19 cellular contexts compared by ENCODE assay signal in the genomic region with DNA sequence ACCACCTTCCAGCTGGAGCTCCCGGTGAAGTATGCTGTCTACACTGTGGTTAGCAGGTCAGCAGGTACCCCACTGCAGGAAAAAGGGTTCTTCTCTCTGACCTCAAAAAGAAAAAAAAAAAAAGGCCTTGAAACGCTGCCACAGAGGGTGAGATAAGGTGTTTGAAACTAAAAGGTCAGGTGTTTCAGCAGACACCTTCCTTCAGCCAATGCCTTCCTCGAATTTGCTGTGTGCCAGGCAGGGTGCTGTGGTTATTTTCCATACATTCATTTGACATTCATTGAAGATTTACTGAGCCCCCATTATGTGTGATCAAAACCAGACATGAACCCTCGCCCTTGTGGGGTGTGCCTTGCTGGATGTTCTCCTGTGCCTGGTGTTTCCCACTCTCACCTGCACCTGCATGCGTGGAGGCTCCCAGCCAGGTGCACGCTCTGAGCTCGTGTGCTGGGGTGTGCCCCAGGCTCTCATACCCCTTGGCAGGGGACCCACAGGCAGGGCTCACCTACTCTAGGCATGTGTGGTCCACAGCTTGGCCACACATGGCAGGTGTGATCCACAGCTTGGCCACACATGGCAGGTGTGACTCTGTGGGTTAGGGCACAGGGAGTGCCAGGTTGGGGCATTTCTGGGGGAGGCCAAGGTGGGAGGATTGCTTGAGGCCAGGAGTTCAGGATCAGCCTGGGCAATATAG. TPM values are rescaled to one million over a fixed set of nuclear protein-coding genes. Genes with fewer than 3 reads are reported as not detected.
"Had no signal": no experiment of that assay in that cellular context is flagged by ENCODE, and none has a peak within 500 bp of the region (broad histone marks: within the 10 kb centered on the region; RNA-seq: fewer than 3 reads in every experiment).

No MANE protein-coding gene starts in this region.

- H3K4me3 ChIP-seq: breast epithelium, right lobe of liver had no signal

- DNase-seq: activated CD4-positive, CD25-positive, alpha-beta regulatory T cell; activated T-cell treated with anti-CD3 and anti-CD28 coated beads, Interleukin-2, amount 50 U/mL, for 4 hours; anterior cingulate cortex; effector memory CD4-positive, alpha-beta T cell; foreskin melanocyte; head of caudate nucleus; right lobe of liver; stimulated activated CD4-positive, alpha-beta T cell treated with anti-CD3 and anti-CD28 coated beads, Interleukin-1b, Interleukin-23, amount 100 ng/mL, for 48 hours had no signal

- H3K27me3 Mint-ChIP-seq: dendritic cell treated with granulocyte-macrophage colony-stimulating factor and Interleukin-4, amounts not matched to agents 40 ng/mL and 50 ng/mL, for 4 days had no signal

- H3K4me3 Mint-ChIP-seq: activated T-cell treated with anti-CD3 and anti-CD28 coated beads, Interleukin-2, amount 50 U/mL, for 4 hours; dendritic cell treated with granulocyte-macrophage colony-stimulating factor and Interleukin-4, amounts not matched to agents 40 ng/mL and 50 ng/mL, for 4 days; neural crest cell had no signal

- H3K9me3 ChIP-seq: right lobe of liver had no signal

- H3K4me1 Mint-ChIP-seq: neural crest cell had no signal

- H3K27ac ChIP-seq: breast epithelium, right lobe of liver had no signal

- H3K27me3 ChIP-seq: breast epithelium, right lobe of liver had no signal

- H3K36me3 ChIP-seq: breast epithelium, right lobe of liver had no signal

- H3K9me3 Mint-ChIP-seq: dendritic cell treated with granulocyte-macrophage colony-stimulating factor and Interleukin-4, amounts not matched to agents 40 ng/mL and 50 ng/mL, for 4 days; neural crest cell had no signal

- H3K4me1 ChIP-seq: breast epithelium, right lobe of liver had no signal

- ATAC-seq: activated T-cell treated with anti-CD3 and anti-CD28 coated beads, Interleukin-2, amount 50 U/mL, for 4 hours had no signal

- H3K27ac Mint-ChIP-seq: dendritic cell treated with granulocyte-macrophage colony-stimulating factor and Interleukin-4, amounts not matched to agents 40 ng/mL and 50 ng/mL, for 4 days had no signal

RNA-seq across cellular contexts. Expression of a gene that starts 15.8 kb away (rescaled TPM):
- total RNA-seq: cerebellum, fibroblast of lung, lower leg skin, neural crest cell, osteocyte, pulmonary artery endothelial cell had no signal
- polyA plus RNA-seq: fibroblast of lung had no signal

RNA-seq across cellular contexts. Expression of a gene that starts 22.4 kb away (rescaled TPM):
- total RNA-seq: neural crest cell, osteocyte had no signal
- polyA plus RNA-seq: fibroblast of lung had no signal

RNA-seq across cellular contexts. Expression of a gene that starts 50.8 kb away (rescaled TPM):
- total RNA-seq: activated T-cell treated with anti-CD3 and anti-CD28 coated beads, Interleukin-2, amount 50 U/mL, for 4 hours; breast epithelium; cerebellum; fibroblast of lung; lower leg skin; mesenteric fat pad; neural crest cell; osteocyte; pulmonary artery endothelial cell; T-helper 2 cell treated with Interferon-gamma antibody and Interleukin-4, amounts not matched to agents 100 ng/mL and 5 ng/mL, for 36 hours; urinary bladder had no signal
- polyA plus RNA-seq: fibroblast of lung, urinary bladder had no signal
